In the genomic region with DNA sequence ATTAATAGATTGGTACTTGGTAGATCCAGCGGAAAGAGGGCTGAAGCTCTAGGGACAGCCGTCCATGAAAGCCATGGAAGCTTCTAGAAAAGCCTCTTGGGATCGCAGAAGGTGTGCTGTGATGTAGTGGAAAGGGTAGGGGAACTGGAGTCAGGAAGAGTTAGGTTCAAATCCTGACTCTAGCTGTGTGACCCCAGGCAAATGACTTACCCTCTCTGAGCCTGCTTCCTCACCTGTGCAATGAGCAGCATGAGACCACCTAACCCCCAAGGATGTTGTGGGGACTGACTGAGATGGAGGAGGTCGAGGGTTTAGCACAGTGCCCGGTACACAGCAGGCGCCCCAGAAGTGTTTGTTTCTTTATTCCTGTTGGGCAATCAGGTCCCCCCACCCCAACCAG, we compare ENCODE assay signal across 12 cellular contexts. TPM values are rescaled to one million over a fixed set of nuclear protein-coding genes. Genes with fewer than 3 reads are reported as not detected.
DNase-seq lines count a peak whose midpoint lies in the region; ATAC-seq and TF ChIP-seq lines count a peak whose summit lies in the region.
"Had no signal": no experiment of that assay in that cellular context is flagged by ENCODE, and none has a peak within 500 bp of the region (broad histone marks: within the 10 kb centered on the region; RNA-seq: fewer than 3 reads in every experiment).

No MANE protein-coding gene starts in this region.

- no peaks in the 10 kb centered on the region for H3K9me3 ChIP-seq in BLaER1 treated with 17β-estradiol and CSF1 and Interleukin-3, amounts not matched to agents 10 nM and 100 nM (replicated peaks in 1 of 11)
- H3K9me3 ChIP-seq in HCT116 (ENCODE audit: control insufficient read depth in 1 of 2, insufficient read depth in 1 of 2, low read depth in 1 of 2, low read length in 2 of 2) (no peaks in the 10 kb centered on the region), SK-N-SH (no peaks in the 10 kb centered on the region)
- H3K9me3 ChIP-seq in naive thymus-derived CD4-positive, alpha-beta T cell (ENCODE audit: control insufficient read depth in 2 of 3, low read length in 3 of 3) = no peaks in the 10 kb centered on the region
- H3K9me3 ChIP-seq: mucosa of descending colon had no signal

- WGBS in SK-N-SH (ENCODE audit: low lambda C conversion rate) = 96% methylated on average over 6 of the region's 6 CpGs

- H3K9me2 ChIP-seq in HCT116 (ENCODE audit: insufficient read depth) (no peaks in the 10 kb centered on the region), SK-N-SH (no peaks in the 10 kb centered on the region)

- peaks cover 13% of the 10 kb centered on the region for H3K79me2 ChIP-seq in HCT116 (ENCODE audit: insufficient read depth, low read length)
- H3K79me2 ChIP-seq in SK-N-SH (ENCODE audit: insufficient read depth) = peaks cover 17% of the 10 kb centered on the region; the same call in 1 of the 2 replicates

- TF ChIP-seq CTCF in HCT116 (IDR thresholded peaks at IDR 0.05 in 2 of 3, conservative IDR thresholded peaks at IDR 0.05 in 1 of 3; ENCODE audit: borderline replicate concordance in 1 of 3, insufficient read depth in 1 of 3, low read depth in 2 of 3, low read length in 2 of 3) = no peak
- TF ChIP-seq CTCF in SK-N-SH (IDR thresholded peaks at IDR 0.05) = no peak
- TF ChIP-seq CTCF in CD14-positive monocyte (IDR thresholded peaks at IDR 0.05) = no peak

- peak overlapping the region in 9 of 11 experiments; percentile 72 to 91 (median 84); a peak in 15 of 22 replicates for H3K27ac ChIP-seq in BLaER1 treated with 17β-estradiol and CSF1 and Interleukin-3, amounts not matched to agents 10 nM and 100 nM
- H3K27ac ChIP-seq in HCT116 (ENCODE audit: low read depth, low read length) (peak overlapping the region; percentile 83; the same call in 1 of the 2 replicates), SK-N-SH (ENCODE audit: low read depth in 2 of 2, low read length in 1 of 2) (no peak overlapping the region)
- H3K27ac ChIP-seq in naive thymus-derived CD4-positive, alpha-beta T cell (ENCODE audit: low read depth, low read length) = peak overlapping the region; percentile 92
- H3K27ac ChIP-seq: SK-N-MC had no signal

- TF ChIP-seq EP300 in SK-N-SH (IDR thresholded peaks at IDR 0.05; ENCODE audit: borderline replicate concordance in 1 of 2, low read depth in 1 of 2, low read length in 1 of 2) = no peak

- peak overlapping the region; percentile 91 to 100 (median 98) for H3K4me2 ChIP-seq in BLaER1 treated with 17β-estradiol and CSF1 and Interleukin-3, amounts not matched to agents 10 nM and 100 nM
- H3K4me2 ChIP-seq in HCT116 (ENCODE audit: low read length) (peak overlapping the region; percentile 87), SK-N-SH (no peak overlapping the region)

- peaks cover 30% of the 10 kb centered on the region for H3K4me1 Mint-ChIP-seq in activated T-helper 17 cell treated with anti-CD3 and anti-CD28 coated beads, Interleukin-2, amount 50 U/mL, for 72 hours
- peaks cover 31 to 59% (median 52%) of the 10 kb centered on the region in 7 donors for H3K4me1 Mint-ChIP-seq in naive thymus-derived CD4-positive, alpha-beta T cell
- H3K4me1 Mint-ChIP-seq in CD14-positive monocyte = peaks cover 41% of the 10 kb centered on the region

- H3K27me3 Mint-ChIP-seq in activated T-helper 17 cell treated with anti-CD3 and anti-CD28 coated beads, Interleukin-2, amount 50 U/mL, for 72 hours = no peaks in the 10 kb centered on the region
- H3K27me3 Mint-ChIP-seq in naive thymus-derived CD4-positive, alpha-beta T cell = no peaks in the 10 kb centered on the region
- peaks cover 0 to 2% (median 0%) of the 10 kb centered on the region in 3 donors for H3K27me3 Mint-ChIP-seq in CD14-positive monocyte (ENCODE audit: low read depth in 3 of 3)

- H3K9ac ChIP-seq in BLaER1 treated with 17β-estradiol and CSF1 and Interleukin-3, amounts not matched to agents 10 nM and 100 nM = peak overlapping the region; percentile 84 to 94 (median 90)
- H3K9ac ChIP-seq in HCT116 (ENCODE audit: low read length) (no peak overlapping the region), SK-N-SH (no peak overlapping the region)

- ATAC-seq in HCT116 (no peak), GM19455 (IDR thresholded peaks at IDR 0.05; ENCODE audit: unreplicated experiment) (no peak)
- no peak for ATAC-seq in activated T-helper 17 cell treated with anti-CD3 and anti-CD28 coated beads, Interleukin-2, amount 50 U/mL, for 72 hours (replicated peaks)
- no peak for ATAC-seq in naive thymus-derived CD4-positive, alpha-beta T cell
- ATAC-seq: mucosa of descending colon had no signal

- peak overlapping the region; percentile 8 to 89 (median 74); a peak in 16 of 20 replicates for H3K4me3 ChIP-seq in BLaER1 treated with 17β-estradiol and CSF1 and Interleukin-3, amounts not matched to agents 10 nM and 100 nM
- H3K4me3 ChIP-seq in HCT116 (replicated peaks in 1 of 2; ENCODE audit: low read depth in 1 of 2, low read length in 2 of 2) (no peak overlapping the region), SK-N-SH (ENCODE audit: low read depth in 2 of 2, low read length in 1 of 2) (no peak overlapping the region; a peak in 1 of 4 replicates)
- no peak overlapping the region for H3K4me3 ChIP-seq in naive thymus-derived CD4-positive, alpha-beta T cell (ENCODE audit: low read length)
- H3K4me3 ChIP-seq: mucosa of descending colon had no signal

- TF ChIP-seq RAD21 in HCT116 (IDR thresholded peaks at IDR 0.05; ENCODE audit: low read depth) = no peak
- TF ChIP-seq RAD21 in SK-N-SH (IDR thresholded peaks at IDR 0.05; ENCODE audit: low read length) = no peak

- POLR2A ChIA-PET in HCT116 (lab: Charles Lee) (interaction anchor here (1.2 kb wide), 1 partner anchor 19 kb away, joined by 5 read pairs; the partner anchor contains the start of gene TUT1), SK-N-SH (lab: Yijun Ruan, JAX) (interaction anchor here (1.0 to 1.7 kb wide), 3 partner anchors 9 to 55 kb away, joined by 3 to 10 read pairs (median 9); partner anchors contain the start of genes B3GAT3, C11orf98, CSKMT and MTA2)
- POLR2A ChIA-PET in naive thymus-derived CD4-positive, alpha-beta T cell (lab: Charles Lee) = interaction anchor here (1.0 to 12.0 kb wide), 13 partner anchors 11 to 231 kb away, joined by 3 to 219 read pairs (median 8); partner anchors contain the start of genes B3GAT3, C11orf98, CSKMT and HNRNPUL2

- RAD21 ChIA-PET in HCT116 (lab: Charles Lee; ENCODE audit: low non-redundant PET in 1 of 2, low total read pairs in 2 of 2, uncharacterized antibody in 2 of 2, unreplicated experiment in 2 of 2) = interaction anchor here in 1 of 2 experiments (1.4 kb wide), 1 partner anchor 19 kb away, joined by 5 read pairs; the partner anchor contains the start of gene TUT1

- CTCF ChIA-PET in HCT116 (lab: Charles Lee) (interaction anchor here (1.0 to 2.5 kb wide), 2 partner anchors 11 to 19 kb away, joined by 4 to 11 read pairs; partner anchors contain the start of gene TUT1), SK-N-SH (lab: Yijun Ruan, JAX) (interaction anchor here (0.9 to 6.9 kb wide), 7 partner anchors 10 to 233 kb away, joined by 5 to 69 read pairs (median 8); partner anchors contain the start of genes LBHD1, MTA2, TUT1 and UQCC3)
- CTCF ChIA-PET in naive thymus-derived CD4-positive, alpha-beta T cell (lab: Charles Lee) = interaction anchor here (0.6 to 4.1 kb wide), 6 partner anchors 10 to 246 kb away, joined by 3 to 27 read pairs (median 4); partner anchors contain the start of genes C11orf98, CSKMT and TUT1

- H3K36me3 ChIP-seq in BLaER1 treated with 17β-estradiol and CSF1 and Interleukin-3, amounts not matched to agents 10 nM and 100 nM = peaks cover 14 to 66% (median 35%) of the 10 kb centered on the region in 11 experiments
- H3K36me3 ChIP-seq in HCT116 (ENCODE audit: control insufficient read depth in 1 of 2, insufficient read depth in 2 of 2, low read length in 2 of 2) (peaks cover 0 to 8% of the 10 kb centered on the region in 2 experiments; a peak in 2 of 4 replicates), SK-N-SH (replicated peaks in 1 of 2; ENCODE audit: control insufficient read depth in 1 of 2, insufficient read depth in 2 of 2, low read length in 1 of 2) (peaks cover 15 to 20% of the 10 kb centered on the region in 2 experiments)
- H3K36me3 ChIP-seq in naive thymus-derived CD4-positive, alpha-beta T cell (ENCODE audit: control insufficient read depth in 2 of 3, insufficient read depth in 3 of 3, low read length in 3 of 3) = peaks cover 0 to 54% (median 0%) of the 10 kb centered on the region in 3 experiments

- intact Hi-C loops in HCT116 (cut with micrococcal nuclease) (loop anchor here (5.0 kb wide), 1 partner anchor 37 kb away; the partner anchor contains the start of gene GANAB), CD14-positive monocyte (cut with micrococcal nuclease) (loop anchor here in 1 of 2 donors (10.0 kb wide), 1 partner anchor 244 kb away; no protein-coding TSS in a partner anchor)
- intact Hi-C loops in naive thymus-derived CD4-positive, alpha-beta T cell (cut with micrococcal nuclease) = loop anchor here in 1 of 2 donors (5.0 kb wide), 1 partner anchor 232 kb away; no protein-coding TSS in a partner anchor

- no peaks in the 10 kb centered on the region for H3K27me3 ChIP-seq in BLaER1 treated with 17β-estradiol and CSF1 and Interleukin-3, amounts not matched to agents 10 nM and 100 nM
- no peaks in the 10 kb centered on the region for H3K27me3 ChIP-seq in HCT116 (ENCODE audit: insufficient read depth, low read length)
- no peaks in the 10 kb centered on the region for H3K27me3 ChIP-seq in naive thymus-derived CD4-positive, alpha-beta T cell (ENCODE audit: control insufficient read depth in 2 of 2, insufficient read depth in 2 of 2, low read length in 2 of 2)
- H3K27me3 ChIP-seq in SK-N-SH (ENCODE audit: insufficient read depth) = no peaks in the 10 kb centered on the region

- no peak for DNase-seq in HCT116 (ENCODE audit: low read depth, low spot score)
- no peak for DNase-seq in naive thymus-derived CD4-positive, alpha-beta T cell
- no peak for DNase-seq in SK-N-SH
- DNase-seq in CD14-positive monocyte (ENCODE audit: low spot score) = no peak
- no peak for DNase-seq in KG1 (lab: John Stamatoyannopoulos, UW)
- DNase-seq: amniotic stem cell, mucosa of descending colon, NCI-H2029 treated with DMSO at 0.1 percent for 48 hours had no signal

- H3K36me3 Mint-ChIP-seq in activated T-helper 17 cell treated with anti-CD3 and anti-CD28 coated beads, Interleukin-2, amount 50 U/mL, for 72 hours (ENCODE audit: low read depth) = peaks cover 77% of the 10 kb centered on the region
- peaks cover 0 to 25% (median 5%) of the 10 kb centered on the region in 5 donors for H3K36me3 Mint-ChIP-seq in naive thymus-derived CD4-positive, alpha-beta T cell
- H3K36me3 Mint-ChIP-seq in CD14-positive monocyte = peaks cover 49 to 55% of the 10 kb centered on the region in 2 donors

- H3K9me3 Mint-ChIP-seq in activated T-helper 17 cell treated with anti-CD3 and anti-CD28 coated beads, Interleukin-2, amount 50 U/mL, for 72 hours = no peaks in the 10 kb centered on the region
- no peaks in the 10 kb centered on the region for H3K9me3 Mint-ChIP-seq in naive thymus-derived CD4-positive, alpha-beta T cell
- H3K9me3 Mint-ChIP-seq in CD14-positive monocyte = peaks cover 0 to 2% (median 0%) of the 10 kb centered on the region in 7 donors

- H3F3A ChIP-seq in SK-N-SH (replicated peaks; ENCODE audit: insufficient read depth) = peaks cover 27% of the 10 kb centered on the region

- peak overlapping the region; percentile 93 for H3K4me3 Mint-ChIP-seq in activated T-helper 17 cell treated with anti-CD3 and anti-CD28 coated beads, Interleukin-2, amount 50 U/mL, for 72 hours
- H3K4me3 Mint-ChIP-seq in naive thymus-derived CD4-positive, alpha-beta T cell = peak overlapping the region; percentile 50 to 100 (median 82)
- H3K4me3 Mint-ChIP-seq in CD14-positive monocyte = peak overlapping the region in 1 of 2 donors; percentile 51

- H3K4me1 ChIP-seq in BLaER1 treated with 17β-estradiol and CSF1 and Interleukin-3, amounts not matched to agents 10 nM and 100 nM = peaks cover 53 to 81% (median 58%) of the 10 kb centered on the region in 10 experiments
- H3K4me1 ChIP-seq in HCT116 (ENCODE audit: control insufficient read depth in 1 of 2, insufficient read depth in 2 of 2, low read length in 2 of 2) (peaks cover 28 to 41% of the 10 kb centered on the region in 2 experiments), SK-N-SH (ENCODE audit: control insufficient read depth in 1 of 2, insufficient read depth in 2 of 2, low read depth in 1 of 2, low read length in 1 of 2) (peaks cover 4 to 24% of the 10 kb centered on the region in 2 experiments; a peak in 2 of 4 replicates)
- peaks cover 19 to 32% of the 10 kb centered on the region in 2 donors for H3K4me1 ChIP-seq in naive thymus-derived CD4-positive, alpha-beta T cell (ENCODE audit: control insufficient read depth in 2 of 2, insufficient read depth in 2 of 2, low read length in 2 of 2)

- no peak for TF ChIP-seq POLR2A in HCT116 (IDR thresholded peaks at IDR 0.05; ENCODE audit: borderline replicate concordance, extremely low read depth, insufficient read depth, insufficient read length)

- no peak overlapping the region for H2AFZ ChIP-seq in HCT116 (ENCODE audit: low read depth, low read length, poor library complexity, severe bottlenecking)
- no peak overlapping the region for H2AFZ ChIP-seq in SK-N-SH (ENCODE audit: low read depth)

- H4K20me1 ChIP-seq in BLaER1 treated with 17β-estradiol and CSF1 and Interleukin-3, amounts not matched to agents 10 nM and 100 nM = peaks cover 0 to 28% (median 0%) of the 10 kb centered on the region in 11 experiments; a peak in 3 of 22 replicates
- H4K20me1 ChIP-seq in HCT116 (ENCODE audit: insufficient read depth) = no peaks in the 10 kb centered on the region
- H4K20me1 ChIP-seq in SK-N-SH (ENCODE audit: insufficient read depth) = no peaks in the 10 kb centered on the region

- no TSS peak for BruUV-seq in HCT116 (replicated peaks; lab: Mats Ljungman, UMichigan)

- H3K27ac Mint-ChIP-seq in activated T-helper 17 cell treated with anti-CD3 and anti-CD28 coated beads, Interleukin-2, amount 50 U/mL, for 72 hours = peak overlapping the region; percentile 94
- H3K27ac Mint-ChIP-seq in naive thymus-derived CD4-positive, alpha-beta T cell = peak overlapping the region in 8 of 9 donors; percentile 48 to 97 (median 75)
- H3K27ac Mint-ChIP-seq in CD14-positive monocyte = peak overlapping the region in 2 of 7 donors; percentile 67 to 68

RNA-seq across cellular contexts. Expression of gene EML3, which starts 2.2 kb away (rescaled TPM):
- total RNA-seq in HCT116 (2021; ENCODE audit: unreplicated experiment) = 124 TPM
- polyA plus RNA-seq in HCT116 (2012) = 65.7 and 71.8 TPM in 2 replicates
- 100 to 1,000 TPM; 122 to 130 TPM for total RNA-seq in activated T-helper 17 cell treated with anti-CD3 and anti-CD28 coated beads, Interleukin-2, amount 50 U/mL, for 72 hours
- 100 to 1,000 TPM; 152 to 209 (median 188) TPM for total RNA-seq in naive thymus-derived CD4-positive, alpha-beta T cell
- polyA plus RNA-seq in naive thymus-derived CD4-positive, alpha-beta T cell = 10 to 100 TPM; 14.6 to 23.9 TPM
- polyA plus RNA-seq in SK-N-SH (2012; rRNA removed) (43.0 and 47.8 TPM in 2 replicates), CD14-positive monocyte (10 to 100 TPM in 1 of 2 donors, 1 to 10 TPM in 1; 7.2 to 10.6 TPM)
- 14.5 and 19.5 TPM in 2 replicates for polyA plus RNA-seq in SK-N-SH (2012; cell fraction: cytosol; rRNA removed)
- 247 and 252 TPM in 2 replicates for polyA plus RNA-seq in SK-N-SH (2012; cell fraction: nucleus; rRNA removed)

RNA-seq across cellular contexts. Expression of gene ROM1, which starts 2.7 kb away (rescaled TPM):
- total RNA-seq in HCT116 (2021; ENCODE audit: unreplicated experiment) = 2.7 TPM
- 1.7 and 2.0 TPM in 2 replicates for polyA plus RNA-seq in HCT116 (2012)
- 1 to 10 TPM; 2.0 to 3.0 TPM for total RNA-seq in activated T-helper 17 cell treated with anti-CD3 and anti-CD28 coated beads, Interleukin-2, amount 50 U/mL, for 72 hours
- 1 to 10 TPM; 1.2 to 2.4 (median 2.0) TPM for total RNA-seq in naive thymus-derived CD4-positive, alpha-beta T cell
- polyA plus RNA-seq in naive thymus-derived CD4-positive, alpha-beta T cell = under 1 TPM in 1 of 2 donors, not detected in 1; 0.51 TPM
- polyA plus RNA-seq in SK-N-SH (2012; rRNA removed) (7.3 and 7.9 TPM in 2 replicates), CD14-positive monocyte (1 to 10 TPM in 1 of 2 donors, under 1 TPM in 1; 0.51 to 1.4 TPM)
- 5.3 and 6.3 TPM in 2 replicates for polyA plus RNA-seq in SK-N-SH (2012; cell fraction: cytosol; rRNA removed)
- 6.0 and 8.2 TPM in 2 replicates for polyA plus RNA-seq in SK-N-SH (2012; cell fraction: nucleus; rRNA removed)

RNA-seq across cellular contexts. Expression of gene MTA2, which starts 8.7 kb away (rescaled TPM):
- total RNA-seq in HCT116 (2021; ENCODE audit: unreplicated experiment) = 98.9 TPM
- polyA plus RNA-seq in HCT116 (2012) = 61.2 and 68.3 TPM in 2 replicates
- 100 to 1,000 TPM; 142 to 198 TPM for total RNA-seq in activated T-helper 17 cell treated with anti-CD3 and anti-CD28 coated beads, Interleukin-2, amount 50 U/mL, for 72 hours
- 100 to 1,000 TPM; 134 to 238 (median 199) TPM for total RNA-seq in naive thymus-derived CD4-positive, alpha-beta T cell
- 10 to 100 TPM; 25.6 to 46.4 TPM for polyA plus RNA-seq in naive thymus-derived CD4-positive, alpha-beta T cell
- polyA plus RNA-seq in SK-N-SH (2012; rRNA removed) = 18.4 and 20.6 TPM in 2 replicates
- polyA plus RNA-seq in SK-N-SH (2012; cell fraction: cytosol; rRNA removed) = 12.7 and 15.6 TPM in 2 replicates
- polyA plus RNA-seq in SK-N-SH (2012; cell fraction: nucleus; rRNA removed) = 57.9 and 72.2 TPM in 2 replicates
- 10 to 100 TPM; 14.0 to 17.6 TPM for polyA plus RNA-seq in CD14-positive monocyte

RNA-seq across cellular contexts. Expression of gene B3GAT3, which starts 11.4 kb away (rescaled TPM):
- total RNA-seq in HCT116 (2021; ENCODE audit: unreplicated experiment) = 51.2 TPM
- polyA plus RNA-seq in HCT116 (2012) = 43.8 and 48.3 TPM in 2 replicates
- 10 to 100 TPM; 60.5 to 71.9 TPM for total RNA-seq in activated T-helper 17 cell treated with anti-CD3 and anti-CD28 coated beads, Interleukin-2, amount 50 U/mL, for 72 hours
- total RNA-seq in naive thymus-derived CD4-positive, alpha-beta T cell = 10 to 100 TPM; 55.8 to 78.1 (median 71.2) TPM
- polyA plus RNA-seq in naive thymus-derived CD4-positive, alpha-beta T cell = 10 to 100 TPM; 35.0 to 41.9 TPM
- polyA plus RNA-seq in SK-N-SH (2012; rRNA removed) (104 and 116 TPM in 2 replicates), CD14-positive monocyte (10 to 100 TPM; 18.5 to 19.0 TPM)
- polyA plus RNA-seq in SK-N-SH (2012; cell fraction: cytosol; rRNA removed) = 48.0 and 73.2 TPM in 2 replicates
- 180 and 242 TPM in 2 replicates for polyA plus RNA-seq in SK-N-SH (2012; cell fraction: nucleus; rRNA removed)

RNA-seq across cellular contexts. Expression of gene TUT1, which starts 19.1 kb away (rescaled TPM):
- 49.0 TPM for total RNA-seq in HCT116 (2021; ENCODE audit: unreplicated experiment)
- polyA plus RNA-seq in HCT116 (2012) = 23.7 and 25.5 TPM in 2 replicates
- total RNA-seq in activated T-helper 17 cell treated with anti-CD3 and anti-CD28 coated beads, Interleukin-2, amount 50 U/mL, for 72 hours = 10 to 100 TPM; 23.8 to 25.7 TPM
- 10 to 100 TPM; 34.5 to 54.6 (median 37.4) TPM for total RNA-seq in naive thymus-derived CD4-positive, alpha-beta T cell
- 10 to 100 TPM; 20.2 to 25.4 TPM for polyA plus RNA-seq in naive thymus-derived CD4-positive, alpha-beta T cell
- polyA plus RNA-seq in SK-N-SH (2012; rRNA removed) (27.3 and 30.0 TPM in 2 replicates), CD14-positive monocyte (1 to 10 TPM; 1.8 to 2.1 TPM)
- polyA plus RNA-seq in SK-N-SH (2012; cell fraction: cytosol; rRNA removed) = 10.5 and 13.8 TPM in 2 replicates
- polyA plus RNA-seq in SK-N-SH (2012; cell fraction: nucleus; rRNA removed) = 97.9 and 105 TPM in 2 replicates

Comparison
In these comparisons a context has a peak if more than half of its experiments do, and no peak if none do; other contexts are left out.
1. H3K27ac ChIP-seq: peak in BLaER1 treated with 17β-estradiol and CSF1 and Interleukin-3, amounts not matched to agents 10 nM and 100 nM (9 of 11), HCT116 (single experiment) and naive thymus-derived CD4-positive, alpha-beta T cell (single experiment); none in SK-N-SH (0 of 2).
2. H3K4me3 ChIP-seq: peak in BLaER1 treated with 17β-estradiol and CSF1 and Interleukin-3, amounts not matched to agents 10 nM and 100 nM (10 of 10); none in HCT116 (0 of 2), naive thymus-derived CD4-positive, alpha-beta T cell (single experiment) and SK-N-SH (0 of 2).
3. H3K9ac ChIP-seq: peak in BLaER1 treated with 17β-estradiol and CSF1 and Interleukin-3, amounts not matched to agents 10 nM and 100 nM (11 of 11); none in HCT116 (single experiment) and SK-N-SH (single experiment).